8 cellular contexts compared by ENCODE assay signal in genomic region chr14:23364604-23365352, GRCh38. TPM values are rescaled to one million over a fixed set of nuclear protein-coding genes. Genes with fewer than 3 reads are reported as not detected.
DNase-seq lines count a peak whose midpoint lies in the region; TF ChIP-seq lines count a peak whose summit lies in the region.

TSS of gene EFS (minus strand) at chr14:23365172. CDS start at chr14:23365025, 147 bp downstream.

- H4K20me1 ChIP-seq in hepatocyte (ENCODE audit: insufficient read depth, poor library complexity, severe bottlenecking): peaks cover 14% of the 10 kb centered on the region

- H3K4me3 ChIP-seq in Caco-2 (ENCODE audit: low read depth, low read length) (no peak within 1 kb of the TSS), astrocyte of the cerebellum (ENCODE audit: low read depth, low read length) (peak within 1 kb of the TSS; percentile 53), hepatocyte (peak within 1 kb of the TSS; percentile 61), trophoblast cell (ENCODE audit: low read depth, low read length) (peak within 1 kb of the TSS; percentile 78)

- no peak within 1 kb of the TSS for H3K23ac ChIP-seq in trophoblast cell (ENCODE audit: low read length)

- H3K27ac Mint-ChIP-seq in Caco-2 (ENCODE audit: unreplicated experiment): no peak within 1 kb of the TSS

- DNase-seq in Caco-2: no peak
- DNase-seq in astrocyte of the cerebellum (ENCODE audit: low read depth): no peak
- DNase-seq in hepatocyte (ENCODE audit: low spot score): no peak
- no peak for DNase-seq in trophoblast cell
- DNase-seq in stimulated activated CD8-positive, alpha-beta memory T cell treated with anti-CD3 and anti-CD28 coated beads, Interleukin-4, amount 100 ng/mL, for 48 hours: no peak
- DNase-seq in activated gamma-delta T cell (lab: John Stamatoyannopoulos, UW): no peak
- DNase-seq in activated CD8-positive, alpha-beta memory T cell treated with anti-CD3 and anti-CD28 coated beads for 24 hours: no peak
- DNase-seq in NCI-H345 treated with DMSO at 0.1 percent for 48 hours (lab: John Stamatoyannopoulos, UW; ENCODE audit: unreplicated experiment): no peak

- no peaks in the 10 kb centered on the region for H3K9me3 ChIP-seq in Caco-2
- no peaks in the 10 kb centered on the region for H3K9me3 ChIP-seq in hepatocyte (ENCODE audit: low read depth)
- H3K9me3 ChIP-seq in trophoblast cell (ENCODE audit: insufficient read depth, low read depth, low read length): no peaks in the 10 kb centered on the region

- H3K36me3 Mint-ChIP-seq in Caco-2 (ENCODE audit: insufficient read depth, unreplicated experiment): peaks cover 6% of the 10 kb centered on the region

- H3K27me3 ChIP-seq in Caco-2 (replicated peaks; ENCODE audit: control insufficient read depth, insufficient read depth, low read length): no peaks in the 10 kb centered on the region
- H3K27me3 ChIP-seq in hepatocyte: no peaks in the 10 kb centered on the region
- no peaks in the 10 kb centered on the region for H3K27me3 ChIP-seq in trophoblast cell (ENCODE audit: insufficient read depth, low read length)

- peak within 1 kb of the TSS; percentile 100 for H3K4ac ChIP-seq in trophoblast cell (ENCODE audit: low read depth, low read length)

- H3K14ac ChIP-seq in trophoblast cell (ENCODE audit: low read length): peak within 1 kb of the TSS; percentile 100

- no peaks in the 10 kb centered on the region for H3K4me1 Mint-ChIP-seq in Caco-2 (ENCODE audit: low read depth, unreplicated experiment)

- H3K4me1 ChIP-seq in Caco-2 (no peaks in the 10 kb centered on the region), hepatocyte (ENCODE audit: insufficient read depth) (peaks cover 14% of the 10 kb centered on the region), trophoblast cell (ENCODE audit: control insufficient read depth in 1 of 2, insufficient read depth in 2 of 2, low read length in 2 of 2) (peaks cover 7 to 19% of the 10 kb centered on the region in 2 experiments)

- TF ChIP-seq CTCF in Caco-2 (IDR thresholded peaks at IDR 0.05; ENCODE audit: insufficient read depth in 1 of 2, low read depth in 1 of 2, low read length in 1 of 2, severe bottlenecking in 1 of 2, unreplicated experiment in 1 of 2) (no peak), astrocyte of the cerebellum (IDR thresholded peaks at IDR 0.05; ENCODE audit: low read depth, low read length, missing control alignments) (no peak), hepatocyte (IDR thresholded peaks at IDR 0.05; ENCODE audit: poor library complexity) (no peak)

- H3K18ac ChIP-seq in trophoblast cell (ENCODE audit: low read length): peak within 1 kb of the TSS; percentile 100

- no TSS peak for BruUV-seq in Caco-2 (replicated peaks; lab: Mats Ljungman, UMichigan)

- peaks cover 23% of the 10 kb centered on the region for H3K79me1 ChIP-seq in trophoblast cell (ENCODE audit: low read length)

- POLR2A ChIA-PET in Caco-2 (lab: Charles Lee): no interaction called here

- H3K27me3 Mint-ChIP-seq in Caco-2 (ENCODE audit: insufficient read depth, unreplicated experiment): no peaks in the 10 kb centered on the region

- CTCF ChIA-PET in Caco-2 (lab: Charles Lee): no interaction called here

- H4K8ac ChIP-seq in trophoblast cell (ENCODE audit: low read depth, low read length): peak within 1 kb of the TSS; percentile 95

- peak within 1 kb of the TSS; percentile 95 for H3K9ac ChIP-seq in trophoblast cell (ENCODE audit: low read length)

- H3K4me3 Mint-ChIP-seq in Caco-2 (ENCODE audit: unreplicated experiment): peak within 1 kb of the TSS; percentile 20

- peak within 1 kb of the TSS; percentile 53 for H2BK12ac ChIP-seq in trophoblast cell (ENCODE audit: low read length)

- 5% methylated on average over 40 of the region's 44 CpGs for WGBS in hepatocyte (ENCODE audit: low lambda C conversion rate, missing lambda C conversion rate)
- no CpG with 5 or more reads among the region's 44 CpGs for WGBS in trophoblast cell (ENCODE audit: extremely low coverage, insufficient coverage, insufficient read length)

- H3K79me2 ChIP-seq in hepatocyte: peaks cover 45% of the 10 kb centered on the region
- H3K79me2 ChIP-seq in trophoblast cell (ENCODE audit: control insufficient read depth, insufficient read depth, low read length, poor library complexity): peaks cover 19% of the 10 kb centered on the region

- in situ Hi-C loops in astrocyte of the cerebellum (cut with HindIII; ENCODE audit: low sequenced_read_pairs): loop anchor here (5.0 kb wide), 1 partner anchor 37 kb away; no protein-coding TSS in a partner anchor

- no peaks in the 10 kb centered on the region for H3K9me2 ChIP-seq in hepatocyte (replicated peaks; ENCODE audit: insufficient read depth)

- H2BK5ac ChIP-seq in trophoblast cell (ENCODE audit: low read depth, low read length, poor library complexity): peak within 1 kb of the TSS; percentile 91

- H2BK120ac ChIP-seq in trophoblast cell (ENCODE audit: insufficient read depth, low read length, poor library complexity): peak within 1 kb of the TSS; percentile 96

- H3K27ac ChIP-seq in hepatocyte: peak within 1 kb of the TSS; percentile 99
- peak within 1 kb of the TSS; percentile 81 for H3K27ac ChIP-seq in trophoblast cell (ENCODE audit: low read depth, low read length)

- no peaks in the 10 kb centered on the region for H3K36me3 ChIP-seq in Caco-2 (ENCODE audit: control insufficient read depth, insufficient read depth, low read length)
- no peaks in the 10 kb centered on the region for H3K36me3 ChIP-seq in hepatocyte (replicated peaks; ENCODE audit: insufficient read depth, low read depth)
- H3K36me3 ChIP-seq in trophoblast cell (ENCODE audit: control insufficient read depth in 1 of 2, insufficient read depth in 2 of 2, low read length in 2 of 2): peaks cover 10 to 12% of the 10 kb centered on the region in 2 experiments

- intact Hi-C loops in Caco-2 (cut with micrococcal nuclease; ENCODE audit: unreplicated experiment): no loop called here

- H4K91ac ChIP-seq in trophoblast cell (ENCODE audit: low read depth, low read length): peak within 1 kb of the TSS; percentile 98

- peak within 1 kb of the TSS; percentile 96 for H3K4me2 ChIP-seq in hepatocyte
- peak within 1 kb of the TSS; percentile 89 for H3K4me2 ChIP-seq in trophoblast cell (ENCODE audit: low read length)

- H3K9me3 Mint-ChIP-seq in Caco-2 (ENCODE audit: unreplicated experiment): no peaks in the 10 kb centered on the region

- peak within 1 kb of the TSS; percentile 99 for H2AK5ac ChIP-seq in trophoblast cell (ENCODE audit: low read length)

- H4K12ac ChIP-seq in trophoblast cell (ENCODE audit: low read depth, low read length): peak within 1 kb of the TSS; percentile 97

- peak within 1 kb of the TSS; percentile 80 for H2AFZ ChIP-seq in hepatocyte
- peak within 1 kb of the TSS; percentile 93 for H2AFZ ChIP-seq in trophoblast cell (ENCODE audit: insufficient read depth, low read length, poor library complexity)

RNA-seq across cellular contexts. Expression of gene EFS, which starts in this region (rescaled TPM):
- total RNA-seq in Caco-2 (2022): 0.14 and 0.16 TPM in 2 replicates
- 9.7 and 10.2 TPM in 2 replicates for total RNA-seq in hepatocyte
- 21.5 and 21.9 TPM in 2 replicates for polyA plus RNA-seq in hepatocyte
- polyA plus RNA-seq in trophoblast cell (2013): 26.2 and 27.6 TPM in 2 replicates
